26 cellular contexts compared by ENCODE assay signal in the genomic region with DNA sequence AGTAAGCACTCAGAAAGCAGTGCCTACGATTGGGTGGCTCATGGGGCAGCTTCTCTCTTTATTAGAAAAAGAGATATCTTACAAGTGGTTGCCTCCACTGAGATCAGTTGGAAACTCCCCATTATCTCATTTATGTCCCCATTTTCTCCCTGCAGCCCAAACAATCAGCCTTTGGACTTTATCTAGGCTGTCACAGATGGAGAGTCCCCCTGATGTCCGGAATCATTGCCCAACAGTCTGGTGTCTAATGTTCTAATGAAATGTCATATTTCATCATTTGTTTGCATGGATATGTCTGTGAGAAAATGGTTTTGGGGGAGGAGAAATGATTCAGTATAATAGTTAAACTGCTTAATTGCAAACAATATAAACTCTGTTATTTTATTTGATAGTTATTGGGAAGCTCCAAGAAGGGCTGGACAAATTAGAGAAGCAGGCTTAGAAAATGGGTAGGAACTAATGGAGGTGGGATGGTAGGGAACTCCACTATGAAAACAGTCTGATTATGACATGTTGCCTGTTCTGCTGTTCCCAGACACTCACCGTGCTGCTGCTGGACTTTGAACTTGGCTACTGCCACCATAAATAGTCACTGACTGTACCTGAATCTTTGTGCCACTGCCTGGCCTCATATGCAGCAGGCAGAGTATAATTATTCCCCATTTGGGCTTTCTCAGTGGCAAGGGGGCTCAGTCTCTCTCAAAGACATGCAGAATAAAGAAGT. TPM values are rescaled to one million over a fixed set of nuclear protein-coding genes. Genes with fewer than 3 reads are reported as not detected.
A peak's percentile ranks its signal among the peaks of the same experiment; 100 is the strongest.
DNase-seq lines count a peak whose midpoint lies in the region; ATAC-seq, FAIRE-seq and TF ChIP-seq lines count a peak whose summit lies in the region.
"Had no signal": no experiment of that assay in that cellular context is flagged by ENCODE, and none has a peak within 500 bp of the region (broad histone marks: within the 10 kb centered on the region; RNA-seq: fewer than 3 reads in every experiment).

No MANE protein-coding gene starts in this region.

- no peaks in the 10 kb centered on the region for H3K27me3 Mint-ChIP-seq in Calu3 (ENCODE audit: unreplicated experiment)

- no TSS peak for BruUV-seq in Calu3 (replicated peaks; lab: Mats Ljungman, UMichigan)

- no peak for TF ChIP-seq POLR2A in erythroblast (IDR thresholded peaks at IDR 0.05; ENCODE audit: low read length)

- peaks cover 62% of the 10 kb centered on the region for H3K4me1 Mint-ChIP-seq in Calu3 (ENCODE audit: low read depth, unreplicated experiment)
- H3K4me1 Mint-ChIP-seq: activated CD4-positive, alpha-beta T cell treated with anti-CD3 and anti-CD28 coated beads for 36 hours; naive B cell; stimulated activated effector memory CD8-positive, alpha-beta T cell treated with anti-CD3 and anti-CD28 coated beads, Interleukin-12 subunit alpha, Interleukin-12 subunit beta, amount 100 ng/mL, for 72 hours had no signal

- no peak for TF ChIP-seq CTCF in Calu3 (IDR thresholded peaks at IDR 0.05; ENCODE audit: unreplicated experiment)

- H3K4me3 Mint-ChIP-seq in Calu3 (ENCODE audit: low read depth, unreplicated experiment): peak overlapping the region; percentile 33
- H3K4me3 Mint-ChIP-seq: activated CD4-positive, alpha-beta T cell treated with anti-CD3 and anti-CD28 coated beads for 36 hours; activated CD8-positive, alpha-beta T cell treated with anti-CD3 and anti-CD28 coated beads, Interleukin-2, amount 10 ng/mL, durations not matched to agents 7 days and 5 days; activated naive CD8-positive, alpha-beta T cell; GM23338; naive B cell; stimulated activated effector memory CD8-positive, alpha-beta T cell treated with anti-CD3 and anti-CD28 coated beads, Interleukin-12 subunit alpha, Interleukin-12 subunit beta, amount 100 ng/mL, for 72 hours; T-helper 17 cell; type B pancreatic cell had no signal

- peaks cover 7% of the 10 kb centered on the region for H3K36me3 Mint-ChIP-seq in Calu3 (ENCODE audit: insufficient read depth, unreplicated experiment)
- H3K36me3 Mint-ChIP-seq: activated naive CD8-positive, alpha-beta T cell; naive B cell; stimulated activated effector memory CD8-positive, alpha-beta T cell treated with anti-CD3 and anti-CD28 coated beads, Interleukin-12 subunit alpha, Interleukin-12 subunit beta, amount 100 ng/mL, for 72 hours; type B pancreatic cell had no signal

- CTCF ChIA-PET in Calu3 (lab: Charles Lee): interaction anchor here (0.9 to 1.5 kb wide), 4 partner anchors 8 to 29 kb away, joined by 3 to 5 read pairs (median 4); no protein-coding TSS in a partner anchor

- ATAC-seq in HG02852 (IDR thresholded peaks at IDR 0.05; ENCODE audit: unreplicated experiment): no peak
- ATAC-seq: activated CD4-positive, alpha-beta T cell treated with anti-CD3 and anti-CD28 coated beads for 36 hours; activated CD8-positive, alpha-beta T cell treated with anti-CD3 and anti-CD28 coated beads, Interleukin-2, amount 10 ng/mL, durations not matched to agents 7 days and 5 days; GM23338; Right ventricle myocardium inferior; SK-N-SH treated with all-trans-retinoic acid at 6 μM for 48 hours; stimulated activated effector memory CD8-positive, alpha-beta T cell treated with anti-CD3 and anti-CD28 coated beads, Interleukin-12 subunit alpha, Interleukin-12 subunit beta, amount 100 ng/mL, for 72 hours; T-helper 17 cell had no signal

- peak overlapping the region; percentile 90 for H3K27ac Mint-ChIP-seq in Calu3 (ENCODE audit: unreplicated experiment)
- H3K27ac Mint-ChIP-seq: activated CD4-positive, alpha-beta T cell treated with anti-CD3 and anti-CD28 coated beads for 36 hours; activated CD8-positive, alpha-beta T cell treated with anti-CD3 and anti-CD28 coated beads, Interleukin-2, amount 10 ng/mL, durations not matched to agents 7 days and 5 days; activated naive CD8-positive, alpha-beta T cell; GM23338; naive B cell; stimulated activated effector memory CD8-positive, alpha-beta T cell treated with anti-CD3 and anti-CD28 coated beads, Interleukin-12 subunit alpha, Interleukin-12 subunit beta, amount 100 ng/mL, for 72 hours; T-helper 17 cell; type B pancreatic cell had no signal

- DNase-seq in Calu3: peak; percentile 54
- peak; percentile 61 for DNase-seq in LoVo (ENCODE audit: low spot score)
- peak; percentile 76 to 85 for DNase-seq in erythroblast (lab: John Stamatoyannopoulos, UW)
- peak; percentile 52 for DNase-seq in mucosa of gallbladder (ENCODE audit: low spot score)
- no peak for DNase-seq in urothelium cell line (ENCODE audit: low spot score)
- DNase-seq in NCI-H524 (lab: John Stamatoyannopoulos, UW): no peak
- DNase-seq in NCI-H345 (lab: John Stamatoyannopoulos, UW): no peak
- DNase-seq: activated CD4-positive, alpha-beta T cell treated with anti-CD3 and anti-CD28 coated beads for 36 hours; activated CD8-positive, alpha-beta T cell treated with anti-CD3 and anti-CD28 coated beads, Interleukin-2, amount 10 ng/mL, durations not matched to agents 7 days and 5 days; activated effector memory CD4-positive, alpha-beta T cell treated with Interleukin-2 at 50 U/mL for 16 hours; hypothalamus; naive B cell; NCI-H1105; NCI-H187 treated with DMSO at 0.1 percent for 48 hours; NCI-H526 treated with DMSO at 0.1 percent for 48 hours; stimulated activated CD4-positive, alpha-beta T cell treated with anti-CD3 and anti-CD28 coated beads, Interleukin-15, amount 100 ng/mL, for 24 hours; T-helper 17 cell had no signal

- FAIRE-seq in urothelium cell line (lab: Jason Lieb, UNC): no peak
- FAIRE-seq: endothelial cell of umbilical vein, GM19239 had no signal

- no peaks in the 10 kb centered on the region for H3K9me3 Mint-ChIP-seq in Calu3 (ENCODE audit: low read depth, unreplicated experiment)
- H3K9me3 Mint-ChIP-seq: GM23338; naive B cell; stimulated activated effector memory CD8-positive, alpha-beta T cell treated with anti-CD3 and anti-CD28 coated beads, Interleukin-12 subunit alpha, Interleukin-12 subunit beta, amount 100 ng/mL, for 72 hours; type B pancreatic cell had no signal

- intact Hi-C loops in Calu3 (cut with micrococcal nuclease; ENCODE audit: unreplicated experiment): loop anchor here (2.0 kb wide), 1 partner anchor 28 kb away; no protein-coding TSS in a partner anchor

RNA-seq across cellular contexts. Expression of gene SMAD5, which starts 38.3 kb away (rescaled TPM):
- 93.1 and 94.2 TPM in 2 replicates for total RNA-seq in Calu3 (2022)
- 65.6 TPM for total RNA-seq in mucosa of gallbladder

Comparison
In these comparisons a context has a peak if more than half of its experiments do, and no peak if none do; other contexts are left out.
1. DNase-seq: peak in Calu3 (single experiment), LoVo (single experiment), erythroblast (2 of 2) and mucosa of gallbladder (single experiment); none in urothelium cell line (single experiment), NCI-H524 (0 of 2) and NCI-H345 (single experiment).